ENCODE assay signal across 24 cellular contexts in the genomic region with DNA sequence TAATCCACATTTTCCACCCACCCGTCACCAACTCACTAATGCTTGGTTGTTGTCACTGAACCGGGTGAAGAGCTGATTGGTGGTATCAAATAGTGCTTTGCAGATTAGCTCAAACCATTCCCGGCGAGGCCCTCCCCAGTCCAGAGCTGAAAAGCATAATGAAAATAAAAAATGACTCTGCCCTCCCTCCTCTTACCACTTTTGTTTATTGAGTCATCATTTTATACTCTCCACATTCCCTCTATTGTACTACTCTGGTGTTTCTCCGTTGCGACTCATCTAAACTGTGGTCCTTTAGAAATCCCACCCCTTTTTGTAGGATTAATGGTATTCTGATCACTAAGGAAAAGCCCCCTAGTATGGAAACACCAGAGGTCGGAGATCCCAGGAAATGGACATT. TPM values are rescaled to one million over a fixed set of nuclear protein-coding genes. Genes with fewer than 3 reads are reported as not detected.
DNase-seq lines count a peak whose midpoint lies in the region; ATAC-seq, FAIRE-seq and TF ChIP-seq lines count a peak whose summit lies in the region.
"Had no signal": no experiment of that assay in that cellular context is flagged by ENCODE, and none has a peak within 500 bp of the region (broad histone marks: within the 10 kb centered on the region; RNA-seq: fewer than 3 reads in every experiment).

No MANE protein-coding gene starts in this region.

- H3K27me3 ChIP-seq in left lung = no peaks in the 10 kb centered on the region
- H3K27me3 ChIP-seq: gastrocnemius medialis, sigmoid colon, transverse colon had no signal

- H3K4me1 ChIP-seq in left lung = no peaks in the 10 kb centered on the region
- H3K4me1 ChIP-seq: sigmoid colon, transverse colon had no signal

- TF ChIP-seq CTCF in left lung (IDR thresholded peaks at IDR 0.05) = no peak

- intact Hi-C loops in left lung (cut with DNase I) = no loop called here

- H3K4me3 ChIP-seq in left lung = no peak overlapping the region
- H3K4me3 ChIP-seq: gastrocnemius medialis, sigmoid colon, transverse colon had no signal

- peak; percentile 91 for FAIRE-seq in HTR-8/SVneo (lab: Jason Lieb, UNC)
- FAIRE-seq: endometrium had no signal

- peak; percentile 57 for DNase-seq in A172 (ENCODE audit: low spot score)
- DNase-seq in HTR-8/SVneo (ENCODE audit: insufficient read length, low spot score) = no peak
- peak; percentile 55 for DNase-seq in astrocyte of the hippocampus (ENCODE audit: low read depth, low spot score)
- DNase-seq in left lung = no peak
- no peak for DNase-seq in superior temporal gyrus (ENCODE audit: extremely low spot score)
- DNase-seq in ACHN = no peak
- DNase-seq in activated gamma-delta T cell (lab: John Stamatoyannopoulos, UW) = no peak
- DNase-seq: activated B cell treated with CpG ODN at 0.5 μM for 24 hours; activated CD8-positive, alpha-beta memory T cell treated with anti-CD3 and anti-CD28 coated beads for 24 hours; CD4-positive, alpha-beta memory T cell; DMS79 treated with DMSO at 0.1 percent for 48 hours; gastrocnemius medialis; left colon; NCI-H187 treated with DMSO at 0.1 percent for 48 hours; NCI-H446 treated with DMSO at 0.1 percent for 48 hours; nucleus accumbens; SHP77; sigmoid colon; stimulated activated CD4-positive, alpha-beta T cell treated with anti-CD3 and anti-CD28 coated beads, Interleukin-4, amount 100 ng/mL, for 4 hours; T-helper 17 cell; transverse colon had no signal

- ATAC-seq in left lung (peak; percentile 57), HG03175 (IDR thresholded peaks at IDR 0.05; ENCODE audit: unreplicated experiment) (no peak)
- ATAC-seq: gastrocnemius medialis, left colon, T-helper 17 cell had no signal

- peaks cover 0 to 100% of the 10 kb centered on the region in 2 donors for H3K36me3 ChIP-seq in left lung

- H3K9me3 ChIP-seq in left lung = no peaks in the 10 kb centered on the region
- H3K9me3 ChIP-seq: gastrocnemius medialis, sigmoid colon, transverse colon had no signal

- H3K27ac ChIP-seq in left lung = no peak overlapping the region
- H3K27ac ChIP-seq: 22Rv1, transverse colon had no signal

- in situ Hi-C loops in ACHN (cut with HindIII; ENCODE audit: low pct_ligation_motif_present, low pct_unique_long_range_greater_than_20kb, low sequenced_read_pairs) = no loop called here

RNA-seq across cellular contexts. Expression of a gene that starts 42.2 kb away (rescaled TPM):
- 15.9 and 25.9 TPM in 2 replicates for total RNA-seq in A172 (2014; rRNA removed; shearing (Covaris generic))
- 10 to 100 TPM; 34.3 to 42.6 TPM for total RNA-seq in left lung

RNA-seq across cellular contexts. Expression of a gene that starts 42.2 kb away (rescaled TPM):
- total RNA-seq in A172 (2014; rRNA removed; shearing (Covaris generic)) = 9.5 and 18.6 TPM in 2 replicates
- total RNA-seq in left lung = 10 to 100 TPM; 48.9 to 50.3 TPM

RNA-seq across cellular contexts. Expression of a gene that starts 58.7 kb away (rescaled TPM):
- 5.7 and 5.8 TPM in 2 replicates for total RNA-seq in A172 (2014; rRNA removed; shearing (Covaris generic))
- 100 to 1,000 TPM in 1 of 2 donors, 10 to 100 TPM in 1; 69.2 to 154 TPM for total RNA-seq in left lung

Comparison
In these comparisons a context has a peak if more than half of its experiments do, and no peak if none do; other contexts are left out.
1. DNase-seq: peak in A172 (single experiment) and astrocyte of the hippocampus (single experiment); none in HTR-8/SVneo (single experiment), left lung (0 of 2), superior temporal gyrus (single experiment), ACHN (single experiment) and activated gamma-delta T cell (single experiment).
2. RNA of a gene that starts 58.7 kb away (total RNA-seq): 69.2 to 154 TPM in left lung; 5.7 to 5.8 TPM in A172; every median in the first group is over 10 times any median in the second.